In genomic region chr7:92765725-92766124, GRCh38 we compare ENCODE assay signal across 8 cellular contexts.
DNase-seq lines count a peak whose midpoint lies in the region; ATAC-seq and TF ChIP-seq lines count a peak whose summit lies in the region.

No MANE protein-coding gene starts in this region.

- no peak overlapping the region for H3K9ac ChIP-seq in KMS-11

- H3K4me1 ChIP-seq in KMS-11 (ENCODE audit: low read depth, poor library complexity, severe bottlenecking) (peaks cover 100% of the 10 kb centered on the region), mesodermal cell (ENCODE audit: control insufficient read depth, insufficient read depth, low read length, poor library complexity, severe bottlenecking) (peaks cover 48% of the 10 kb centered on the region)

- H3K4me1 Mint-ChIP-seq in central memory CD8-positive, alpha-beta T cell, result peaks cover 22% of the 10 kb centered on the region

- no peaks in the 10 kb centered on the region for H3K27me3 ChIP-seq in KMS-11 (ENCODE audit: insufficient read depth, low read depth)

- H4K20me1 ChIP-seq in KMS-11 (ENCODE audit: insufficient read depth), result 0 out of 2 replicates have a peak, but pooled peaks cover 7% of the 10 kb centered on the region

- H3K79me2 ChIP-seq in KMS-11 (ENCODE audit: insufficient read depth, low read depth), result peaks cover 98% of the 10 kb centered on the region

- peaks cover 2% of the 10 kb centered on the region for H3K36me3 Mint-ChIP-seq in central memory CD8-positive, alpha-beta T cell (ENCODE audit: insufficient read depth)

- H3K27me3 Mint-ChIP-seq in central memory CD8-positive, alpha-beta T cell, result no peaks in the 10 kb centered on the region

- H3K36me3 ChIP-seq in KMS-11 (ENCODE audit: insufficient read depth), result peaks cover 3% of the 10 kb centered on the region; the same call in 1 of the 2 replicates
- peaks cover 20% of the 10 kb centered on the region for H3K36me3 ChIP-seq in mesodermal cell (ENCODE audit: control insufficient read depth, insufficient read depth, low read length)

- peak overlapping the region; percentile 91; the same call in 1 of the 2 replicates for H3K4me2 ChIP-seq in KMS-11

- no peaks in the 10 kb centered on the region for H3K9me3 ChIP-seq in mesodermal cell (ENCODE audit: control insufficient read depth, low read length)

- 59 to 73% methylated on average over 3 of the region's 3 CpGs for whole genome bisulfite sequencing in mesodermal cell (ENCODE audit: insufficient coverage in 2 of 2), 2 experiments

- H3K4me3 ChIP-seq in AG10803 (ENCODE audit: low read length) (no peak overlapping the region), KMS-11 (IDR thresholded peaks at IDR 0.05; ENCODE audit: insufficient read depth, low read depth, low read length) (no peak overlapping the region), mesodermal cell (ENCODE audit: extremely low read depth, insufficient read depth, low read length, poor library complexity, severe bottlenecking) (no peak overlapping the region)

- H3K9me3 Mint-ChIP-seq in central memory CD8-positive, alpha-beta T cell, result no peaks in the 10 kb centered on the region

- peak overlapping the region; percentile 14 for H3K27ac Mint-ChIP-seq in central memory CD8-positive, alpha-beta T cell (ENCODE audit: low read depth)

- no peak for TF ChIP-seq CTCF in AG10803 (conservative IDR thresholded peaks at IDR 0.05; ENCODE audit: low read length)
- no peak for TF ChIP-seq CTCF in KMS-11 (conservative IDR thresholded peaks at IDR 0.05; ENCODE audit: low read depth, low read length)
- no peak for TF ChIP-seq CTCF in GM20000 (IDR thresholded peaks at IDR 0.05; ENCODE audit: extremely low read depth, missing control alignments)

- no peak overlapping the region for H2AFZ ChIP-seq in KMS-11 (ENCODE audit: low read depth)

- ATAC-seq in central memory CD8-positive, alpha-beta T cell (replicated peaks; ENCODE audit: extremely low read depth, poor library complexity, severe bottlenecking), result no peak

- peak; percentile 87 for DNase-seq in AG10803 (ENCODE audit: low read depth)
- no peak for DNase-seq in central memory CD8-positive, alpha-beta T cell (ENCODE audit: low spot score in 2 of 2)
- DNase-seq in GM20000 (ENCODE audit: low spot score), result no peak
- no peak for DNase-seq in ureter (ENCODE audit: low spot score)
- no peak for DNase-seq in SHP77 (lab: John Stamatoyannopoulos, UW)
- no peak for DNase-seq in NCI-H526 treated with DMSO at 0.1 percent for 48 hours (lab: John Stamatoyannopoulos, UW)

- H3K27ac ChIP-seq in KMS-11 (no peak overlapping the region; the same call in 1 of the 2 replicates), mesodermal cell (ENCODE audit: low read depth, low read length, severe bottlenecking) (peak overlapping the region; percentile 70)

- H3K4me3 Mint-ChIP-seq in central memory CD8-positive, alpha-beta T cell, result no peak overlapping the region
